Comparison of ENCODE assay signal across 17 cellular contexts in the genomic region with DNA sequence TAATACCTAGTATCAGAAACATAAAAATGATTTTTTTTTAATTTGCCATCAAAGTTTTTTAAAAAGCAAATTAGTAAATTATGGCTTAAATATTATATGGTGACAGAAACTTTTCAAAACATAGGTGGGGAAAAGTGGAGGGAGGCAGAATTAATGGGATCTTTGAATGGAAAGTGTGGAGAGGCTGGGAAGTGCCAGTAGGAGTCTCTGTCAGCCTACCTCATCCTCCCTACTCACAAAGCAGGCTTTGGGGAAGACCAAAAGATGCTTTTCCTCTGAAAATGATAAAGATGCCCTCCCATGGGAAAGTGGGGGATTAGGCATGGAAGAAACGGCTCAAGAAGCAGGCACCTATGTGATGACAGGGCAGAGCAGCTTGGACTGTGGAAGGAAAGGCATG. TPM values are rescaled to one million over a fixed set of nuclear protein-coding genes. Genes with fewer than 3 reads are reported as not detected.
"Had no signal": no experiment of that assay in that cellular context is flagged by ENCODE, and none has a peak within 500 bp of the region (broad histone marks: within the 10 kb centered on the region; RNA-seq: fewer than 3 reads in every experiment).

No MANE protein-coding gene starts in this region.

- H3K27ac ChIP-seq: gastrocnemius medialis, heart right ventricle, ovary had no signal

- H3K4me1 Mint-ChIP-seq: naive B cell had no signal

- DNase-seq: effector memory CD8-positive, alpha-beta T cell; erythroblast; gastrocnemius medialis; heart right ventricle; hypothalamus; kidney glomerular epithelial cell; mesendoderm; naive B cell; nucleus accumbens; ovary; right cardiac atrium; small intestine; stimulated activated CD4-positive, alpha-beta T cell treated with anti-CD3 and anti-CD28 coated beads, Interleukin-12 subunit alpha, Interleukin-12 subunit beta, amount 100 ng/mL, for 4 hours; stimulated activated naive CD4-positive, alpha-beta T cell treated with Interleukin-2 at 50 U/mL for 16 hours had no signal

- H3K27me3 ChIP-seq: gastrocnemius medialis, heart right ventricle, ovary had no signal

- H3K36me3 ChIP-seq: ovary had no signal

- H3K27ac Mint-ChIP-seq: dendritic cell treated with granulocyte-macrophage colony-stimulating factor and Interleukin-4, amounts not matched to agents 40 ng/mL and 50 ng/mL, for 4 days; effector memory CD8-positive, alpha-beta T cell; naive B cell; type B pancreatic cell had no signal

- H3K27me3 Mint-ChIP-seq: dendritic cell treated with granulocyte-macrophage colony-stimulating factor and Interleukin-4, amounts not matched to agents 40 ng/mL and 50 ng/mL, for 4 days; effector memory CD8-positive, alpha-beta T cell; type B pancreatic cell had no signal

- H3K4me1 ChIP-seq: gastrocnemius medialis, heart right ventricle had no signal

- ATAC-seq: effector memory CD8-positive, alpha-beta T cell; heart right ventricle; right cardiac atrium had no signal

- H3K4me3 ChIP-seq: gastrocnemius medialis, heart right ventricle, ovary had no signal

- H3K9me3 Mint-ChIP-seq: dendritic cell treated with granulocyte-macrophage colony-stimulating factor and Interleukin-4, amounts not matched to agents 40 ng/mL and 50 ng/mL, for 4 days; effector memory CD8-positive, alpha-beta T cell; naive B cell; type B pancreatic cell had no signal

- H3K4me3 Mint-ChIP-seq: dendritic cell treated with granulocyte-macrophage colony-stimulating factor and Interleukin-4, amounts not matched to agents 40 ng/mL and 50 ng/mL, for 4 days; effector memory CD8-positive, alpha-beta T cell; naive B cell; type B pancreatic cell had no signal

- H3K9me3 ChIP-seq: gastrocnemius medialis, heart right ventricle, ovary had no signal

RNA-seq across cellular contexts. Expression of a gene that starts 21.8 kb away (rescaled TPM):
- polyA plus RNA-seq: neural cell had no signal
